ENCODE assay signal across 1 cellular context in the genomic region with DNA sequence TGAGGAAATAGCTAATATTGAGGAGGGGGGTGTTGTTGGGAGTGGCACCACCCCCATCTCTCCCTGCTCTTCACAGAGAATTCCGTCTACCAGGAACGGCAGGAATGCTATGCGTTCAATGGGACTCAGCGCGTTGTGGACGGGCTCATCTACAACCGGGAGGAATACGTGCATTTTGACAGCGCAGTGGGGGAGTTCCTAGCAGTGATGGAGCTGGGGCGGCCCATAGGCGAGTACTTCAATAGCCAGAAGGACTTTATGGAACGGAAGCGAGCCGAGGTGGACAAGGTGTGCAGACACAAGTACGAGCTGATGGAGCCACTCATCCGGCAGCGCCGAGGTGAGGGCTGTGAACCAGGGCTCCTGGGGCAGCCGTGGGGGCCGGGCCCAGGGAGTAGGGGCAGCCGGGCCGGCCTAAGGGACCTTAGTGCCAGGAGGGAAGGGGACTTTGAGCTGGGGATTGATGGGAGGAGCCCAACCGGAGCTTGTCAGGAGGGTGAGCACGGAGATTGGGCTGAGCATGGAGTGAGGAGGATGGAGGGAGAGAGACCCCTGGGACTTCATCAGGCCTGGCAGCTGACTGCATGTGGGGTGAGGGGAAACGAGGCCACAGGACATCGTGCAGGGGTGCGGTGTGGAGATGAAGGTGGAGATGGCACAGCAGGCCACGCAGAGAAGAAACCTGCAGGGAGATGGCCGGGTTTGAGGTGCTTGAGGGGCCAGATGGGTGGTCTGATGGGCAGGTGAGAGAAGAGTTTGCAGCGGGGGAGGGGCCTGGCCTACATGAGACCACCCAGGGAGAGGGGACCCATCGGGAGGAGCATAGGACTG.
TF ChIP-seq lines count a peak whose summit lies in the region.

No MANE protein-coding gene starts in this region.

TF ChIP-seq in HepG2, 621 proteins besides CTCF, POLR2A, EP300 and RAD21:
- peak; percentile 74 for TF ChIP-seq ZNF263 (CRISPR knock-in tag; IDR thresholded peaks at IDR 0.05)
- no peak for TF ChIP-seq ZNF674 (CRISPR knock-in tag; IDR thresholded peaks at IDR 0.05; ENCODE audit: low read depth)
